In genomic region chr17:81927145-81927652, GRCh38 we compare ENCODE assay signal across 8 cellular contexts. TPM values are rescaled to one million over a fixed set of nuclear protein-coding genes. Genes with fewer than 3 reads are reported as not detected.
A peak's percentile ranks its signal among the peaks of the same experiment; 100 is the strongest.
DNase-seq lines count a peak whose midpoint lies in the region; ATAC-seq and TF ChIP-seq lines count a peak whose summit lies in the region.

No MANE protein-coding gene starts in this region.

- H3K4me1 ChIP-seq in HCT116 (ENCODE audit: control insufficient read depth in 1 of 2, insufficient read depth in 2 of 2, low read length in 2 of 2) = peaks cover 41 to 72% of the 10 kb centered on the region in 2 experiments

- H3K27ac Mint-ChIP-seq in T-cell = no peak overlapping the region

- CTCF ChIA-PET in HCT116 (lab: Charles Lee) (interaction anchor here (0.7 to 2.1 kb wide), 10 partner anchors 9 to 111 kb away, joined by 4 to 7 read pairs (median 5); partner anchors contain the start of genes CENPX, DCXR and LRRC45), T-cell (lab: Charles Lee) (interaction anchor here in 1 of 2 donors (0.5 kb wide), 1 partner anchor 17 kb away, joined by 4 read pairs; no protein-coding TSS in a partner anchor)

- BruUV-seq in HCT116 (replicated peaks; lab: Mats Ljungman, UMichigan) = no TSS peak

- DNase-seq in GM12865 (ENCODE audit: low read depth) (no peak), HCT116 (ENCODE audit: low read depth, low spot score) (no peak), T-cell (peak in 4 of 34 experiments; percentile 7 to 24 (median 21)), fibroblast of the aortic adventitia (ENCODE audit: low read depth) (no peak), skeletal muscle cell (ENCODE audit: low read depth) (no peak), NCI-H82 (lab: John Stamatoyannopoulos, UW) (no peak), NCI-H128 (lab: John Stamatoyannopoulos, UW; ENCODE audit: unreplicated experiment) (no peak)
- DNase-seq in activated CD4-positive, alpha-beta T cell treated with anti-CD3 and anti-CD28 coated beads for 48 hours = no peak

- H2AFZ ChIP-seq in HCT116 (ENCODE audit: low read depth, low read length, poor library complexity, severe bottlenecking) = no peak overlapping the region

- POLR2A ChIA-PET in HCT116 (lab: Charles Lee) (interaction anchor here (0.7 to 4.6 kb wide), 4 partner anchors 10 to 214 kb away, joined by 3 to 18 read pairs (median 6); partner anchors contain the start of genes CENPX, LRRC45 and PYCR1), T-cell (lab: Charles Lee) (no interaction called here)

- peak overlapping the region; percentile 97 for H3K27ac ChIP-seq in HCT116 (ENCODE audit: low read depth, low read length)

- H3K9me3 Mint-ChIP-seq in T-cell = no peaks in the 10 kb centered on the region

- no peaks in the 10 kb centered on the region for H4K20me1 ChIP-seq in HCT116 (ENCODE audit: insufficient read depth)

- no peaks in the 10 kb centered on the region for H3K9me2 ChIP-seq in HCT116 (ENCODE audit: insufficient read depth)

- peak; percentile 14; the same call in 1 of the 2 replicates for ATAC-seq in HCT116
- peak; percentile 46 to 49 (median 48) for ATAC-seq in T-cell (replicated peaks in 1 of 4)

- TF ChIP-seq POLR2A in HCT116 (IDR thresholded peaks at IDR 0.05; ENCODE audit: borderline replicate concordance, extremely low read depth, insufficient read depth, insufficient read length) = no peak

- RAD21 ChIA-PET in HCT116 (lab: Charles Lee; ENCODE audit: low non-redundant PET in 1 of 2, low total read pairs in 2 of 2, uncharacterized antibody in 2 of 2, unreplicated experiment in 2 of 2) = interaction anchor here in 1 of 2 experiments (0.7 kb wide), 2 partner anchors 51 to 68 kb away, joined by 3 read pairs; no protein-coding TSS in a partner anchor

- intact Hi-C loops in HCT116 (cut with micrococcal nuclease) = loop anchor here (5.0 kb wide), 1 partner anchor 55 kb away; the partner anchor contains the start of gene ARHGDIA

- TF ChIP-seq RAD21 in HCT116 (IDR thresholded peaks at IDR 0.05; ENCODE audit: low read depth) = no peak

- H3K36me3 ChIP-seq in HCT116 (ENCODE audit: control insufficient read depth in 1 of 2, insufficient read depth in 2 of 2, low read length in 2 of 2) = peaks cover 2 to 9% of the 10 kb centered on the region in 2 experiments; a peak in 2 of 4 replicates

- H3K79me2 ChIP-seq in HCT116 (ENCODE audit: insufficient read depth, low read length) = peaks cover 55% of the 10 kb centered on the region

- H3K9me3 ChIP-seq in HCT116 (ENCODE audit: control insufficient read depth in 1 of 2, insufficient read depth in 1 of 2, low read depth in 1 of 2, low read length in 2 of 2) = no peaks in the 10 kb centered on the region

- H3K4me3 Mint-ChIP-seq in T-cell = peak overlapping the region in 2 of 3 donors; percentile 70 to 90

- H3K4me3 ChIP-seq in GM12865 (ENCODE audit: low read depth, low read length) (peak overlapping the region; percentile 90), HCT116 (replicated peaks in 1 of 2; ENCODE audit: low read depth in 1 of 2, low read length in 2 of 2) (peak overlapping the region; percentile 89 to 93), fibroblast of the aortic adventitia (ENCODE audit: low read depth, low read length) (peak overlapping the region; percentile 79), skeletal muscle cell (ENCODE audit: low read depth, low read length) (peak overlapping the region; percentile 74)

- H3K27me3 ChIP-seq in HCT116 (ENCODE audit: insufficient read depth, low read length) = no peaks in the 10 kb centered on the region

- peaks cover 0 to 24% of the 10 kb centered on the region in 2 donors for H3K27me3 Mint-ChIP-seq in T-cell

- H3K4me2 ChIP-seq in HCT116 (ENCODE audit: low read length) = peak overlapping the region; percentile 95

- peak overlapping the region; percentile 91 for H3K9ac ChIP-seq in HCT116 (ENCODE audit: low read length)

- TF ChIP-seq CTCF in GM12865 (IDR thresholded peaks at IDR 0.05; ENCODE audit: insufficient read depth, low read depth, low read length, missing control alignments) (no peak), HCT116 (IDR thresholded peaks at IDR 0.05 in 2 of 3, conservative IDR thresholded peaks at IDR 0.05 in 1 of 3; ENCODE audit: borderline replicate concordance in 1 of 3, insufficient read depth in 1 of 3, low read depth in 2 of 3, low read length in 2 of 3) (no peak), fibroblast of the aortic adventitia (IDR thresholded peaks at IDR 0.05; ENCODE audit: insufficient read depth, low read length) (no peak)

- no peaks in the 10 kb centered on the region for H3K36me3 Mint-ChIP-seq in T-cell

- peaks cover 21 to 37% (median 22%) of the 10 kb centered on the region in 3 donors for H3K4me1 Mint-ChIP-seq in T-cell

TF ChIP-seq in HCT116, 20 proteins besides CTCF, POLR2A, EP300 and RAD21:
- TF ChIP-seq ZFX (IDR thresholded peaks at IDR 0.05) = peak; percentile 48
- TF ChIP-seq SP1 (IDR thresholded peaks at IDR 0.05; ENCODE audit: low read depth) = no peak
- TF ChIP-seq TCF7L2 (IDR thresholded peaks at IDR 0.05; ENCODE audit: borderline replicate concordance, extremely low read depth, insufficient read depth, insufficient read length) = no peak
- no peak for TF ChIP-seq EGR1 (IDR thresholded peaks at IDR 0.05; ENCODE audit: low read depth)
- TF ChIP-seq CBX3 (IDR thresholded peaks at IDR 0.05; ENCODE audit: low read depth) = no peak

RNA-seq across cellular contexts. Expression of gene MAFG, which starts 0.3 kb away (rescaled TPM):
- total RNA-seq in HCT116 (2021; ENCODE audit: unreplicated experiment) (46.8 TPM), T-cell (10 to 100 TPM; 10.6 to 24.8 (median 18.8) TPM), fibroblast of the aortic adventitia (ENCODE audit: low replicate concordance) (19.1 and 28.0 TPM in 2 replicates)
- 29.0 and 32.9 TPM in 2 replicates for polyA plus RNA-seq in HCT116 (2012)

RNA-seq across cellular contexts. Expression of gene SIRT7, which starts 9.2 kb away (rescaled TPM):
- total RNA-seq in HCT116 (2021; ENCODE audit: unreplicated experiment) (62.6 TPM), T-cell (10 to 100 TPM; 54.3 to 96.2 (median 77.4) TPM), fibroblast of the aortic adventitia (ENCODE audit: low replicate concordance) (12.7 and 18.1 TPM in 2 replicates)
- polyA plus RNA-seq in HCT116 (2012) = 43.7 and 50.8 TPM in 2 replicates

RNA-seq across cellular contexts. Expression of gene PYCR1, which starts 9.9 kb away (rescaled TPM):
- total RNA-seq in HCT116 (2021; ENCODE audit: unreplicated experiment) (396 TPM), T-cell (10 to 100 TPM in 2 of 5 donors, 1 to 10 TPM in 2, under 1 TPM in 1; 0.93 to 15.4 (median 8.2) TPM), fibroblast of the aortic adventitia (ENCODE audit: low replicate concordance) (16.9 and 91.0 TPM in 2 replicates)
- 376 and 456 TPM in 2 replicates for polyA plus RNA-seq in HCT116 (2012)

RNA-seq across cellular contexts. Expression of gene PCYT2, which starts 16.0 kb away (rescaled TPM):
- 51.5 TPM for total RNA-seq in HCT116 (2021; ENCODE audit: unreplicated experiment)
- polyA plus RNA-seq in HCT116 (2012) = 44.1 and 45.7 TPM in 2 replicates
- 10 to 100 TPM; 24.5 to 55.2 (median 48.2) TPM for total RNA-seq in T-cell
- total RNA-seq in fibroblast of the aortic adventitia (ENCODE audit: low replicate concordance) = 20.3 and 36.7 TPM in 2 replicates

RNA-seq across cellular contexts. Expression of gene MYADML2, which starts 19.8 kb away (rescaled TPM):
- not detected for total RNA-seq in HCT116 (2021; ENCODE audit: unreplicated experiment)
- polyA plus RNA-seq in HCT116 (2012) = 0.18 and 0.29 TPM in 2 replicates
- not detected for total RNA-seq in T-cell
- total RNA-seq in fibroblast of the aortic adventitia (ENCODE audit: low replicate concordance) = not detected in 2 replicates
